In the genomic region with DNA sequence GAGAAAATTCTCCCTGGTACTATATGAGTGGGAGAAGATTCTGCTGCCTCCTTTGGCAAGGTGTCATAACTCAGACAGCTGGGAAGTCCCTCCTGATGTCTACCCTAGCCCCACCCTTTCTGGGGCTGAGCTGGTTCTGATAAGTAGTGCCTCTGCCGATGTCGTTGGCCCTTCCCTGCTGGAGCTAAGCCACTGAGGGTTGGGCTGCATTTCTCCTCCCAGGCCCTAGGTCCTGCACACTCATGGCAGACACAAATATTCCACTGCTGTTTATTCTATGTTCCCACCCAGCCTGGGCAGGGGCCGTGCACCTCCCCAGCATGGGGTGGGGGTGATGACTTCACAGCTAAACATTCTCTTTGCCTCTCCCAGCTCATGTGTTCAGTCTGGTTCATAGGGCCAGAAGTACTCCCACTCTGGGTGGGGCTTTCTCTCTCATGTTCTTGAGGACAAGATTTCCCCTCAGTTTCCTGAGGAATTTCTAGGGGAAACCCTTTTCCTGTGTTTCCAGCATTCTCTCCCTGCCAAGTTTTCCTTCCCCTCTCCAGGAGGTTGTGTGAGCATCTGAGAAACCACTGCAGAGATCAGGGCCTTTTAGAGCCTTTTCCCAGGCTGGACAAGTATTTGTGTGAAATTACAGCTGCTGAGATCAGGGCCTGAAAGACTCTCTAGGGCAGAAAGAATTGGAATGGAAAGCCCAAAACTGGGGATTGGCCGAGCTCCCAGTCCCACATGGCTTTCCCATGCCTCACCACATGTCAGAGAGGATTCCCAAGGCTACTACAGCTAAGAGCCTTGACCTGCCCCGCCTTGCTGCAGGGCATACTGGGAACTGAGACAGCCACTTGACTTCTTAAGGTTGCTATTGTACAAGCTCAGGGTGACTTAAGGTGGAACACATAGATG, we compare ENCODE assay signal across 9 cellular contexts.
DNase-seq lines count a peak whose midpoint lies in the region; ATAC-seq and TF ChIP-seq lines count a peak whose summit lies in the region.
"Had no signal": no experiment of that assay in that cellular context is flagged by ENCODE, and none has a peak within 500 bp of the region (broad histone marks: within the 10 kb centered on the region; RNA-seq: fewer than 3 reads in every experiment).

No MANE protein-coding gene starts in this region.

- H3K4me3 ChIP-seq in colonic mucosa = no peak overlapping the region
- H3K4me3 ChIP-seq in upper lobe of left lung = no peak overlapping the region

- no peaks in the 10 kb centered on the region for H3K9me3 ChIP-seq in colonic mucosa
- no peaks in the 10 kb centered on the region for H3K9me3 ChIP-seq in upper lobe of left lung

- 31 to 36% methylated on average over 2 to 5 of the region's 5 CpGs for WGBS in upper lobe of left lung, 2 donors

- H3K27ac ChIP-seq in colonic mucosa = peak overlapping the region; percentile 66
- peak overlapping the region; percentile 79 to 91 (median 84) for H3K27ac ChIP-seq in upper lobe of left lung
- H3K27ac ChIP-seq: HL-60 had no signal

- intact Hi-C loops in colonic mucosa (cut with DNase I) = loop anchor here (2.0 kb wide), 1 partner anchor 66 kb away; a partner anchor contains a TSS

- no peak for TF ChIP-seq POLR2A in upper lobe of left lung (IDR thresholded peaks at IDR 0.05)

- no peak for TF ChIP-seq CTCF in colonic mucosa (IDR thresholded peaks at IDR 0.05)
- TF ChIP-seq CTCF in upper lobe of left lung (IDR thresholded peaks at IDR 0.05) = peak in 3 of 6 experiments; percentile 8 to 29 (median 11)

- peak overlapping the region; percentile 37 to 38 for H3K9ac ChIP-seq in colonic mucosa (ENCODE audit: low read depth in 2 of 2, low read length in 2 of 2)

- peak in 2 of 4 donors; percentile 64 to 88 for TF ChIP-seq EP300 in upper lobe of left lung (IDR thresholded peaks at IDR 0.05)

- no peaks in the 10 kb centered on the region for H3K36me3 ChIP-seq in colonic mucosa
- peaks cover 0 to 38% (median 6%) of the 10 kb centered on the region in 4 donors for H3K36me3 ChIP-seq in upper lobe of left lung

- peaks cover 6% of the 10 kb centered on the region for H3K4me1 ChIP-seq in colonic mucosa
- H3K4me1 ChIP-seq in upper lobe of left lung = peaks cover 35 to 51% (median 42%) of the 10 kb centered on the region in 4 donors

- DNase-seq in COLO829 (ENCODE audit: low spot score) = peak; percentile 51
- DNase-seq in NCI-H524 treated with DMSO at 0.1 percent for 48 hours (lab: John Stamatoyannopoulos, UW) = peak; percentile 40
- DNase-seq in colonic mucosa = peak; percentile 80
- peak; percentile 32 to 92 for DNase-seq in lung microvascular endothelial cell (ENCODE audit: low read depth in 2 of 2)
- DNase-seq in upper lobe of left lung = peak in 1 of 2 donors; percentile 89
- no peak for DNase-seq in NCI-H1930 (lab: John Stamatoyannopoulos, UW)
- DNase-seq in stimulated activated CD4-positive, alpha-beta T cell treated with anti-CD3 and anti-CD28 coated beads, Interleukin-2, amount 100 ng/mL, for 24 hours = no peak

- ATAC-seq in upper lobe of left lung (ENCODE audit: low FRiP score in 2 of 2) (peak; percentile 94), HG02678 (IDR thresholded peaks at IDR 0.05; ENCODE audit: unreplicated experiment) (no peak)

- H3K27me3 ChIP-seq in colonic mucosa (no peaks in the 10 kb centered on the region), upper lobe of left lung (no peaks in the 10 kb centered on the region)

Comparison
In these comparisons a context has a peak if more than half of its experiments do, and no peak if none do; other contexts are left out.
1. DNase-seq: peak in COLO829 (single experiment), NCI-H524 treated with DMSO at 0.1 percent for 48 hours (single experiment), colonic mucosa (single experiment) and lung microvascular endothelial cell (2 of 2); none in NCI-H1930 (0 of 2) and stimulated activated CD4-positive, alpha-beta T cell treated with anti-CD3 and anti-CD28 coated beads, Interleukin-2, amount 100 ng/mL, for 24 hours (0 of 2).